ENCODE assay signal across 8 cellular contexts in the genomic region with DNA sequence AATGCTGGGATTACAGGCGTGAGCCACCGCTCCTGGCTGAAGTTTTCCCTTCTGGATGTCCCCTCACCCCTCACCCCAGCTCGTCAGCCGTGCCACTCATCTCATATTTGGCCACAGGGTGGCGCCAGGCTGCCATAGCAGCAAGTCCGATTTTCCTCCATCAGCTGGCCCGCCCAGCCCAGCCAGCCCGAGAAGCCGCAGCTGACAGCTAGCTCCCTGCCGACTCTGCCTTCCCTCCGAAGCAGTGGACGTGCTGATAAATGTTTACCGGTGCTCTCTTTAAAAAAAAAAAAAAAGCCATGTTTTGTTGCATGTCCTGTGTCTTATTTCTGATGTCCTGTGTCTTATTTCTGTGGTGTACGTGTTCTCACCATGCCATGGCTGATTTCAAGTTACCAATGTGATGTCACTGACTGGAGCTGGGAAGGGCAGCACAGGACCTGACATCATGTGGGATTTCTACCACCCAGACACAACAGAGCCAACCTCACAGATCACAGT. TPM values are rescaled to one million over a fixed set of nuclear protein-coding genes. Genes with fewer than 3 reads are reported as not detected.
A peak's percentile ranks its signal among the peaks of the same experiment; 100 is the strongest.
DNase-seq lines count a peak whose midpoint lies in the region; ATAC-seq and TF ChIP-seq lines count a peak whose summit lies in the region.

No MANE protein-coding gene starts in this region.

- H3K36me3 ChIP-seq in MG63, result peaks cover 42% of the 10 kb centered on the region
- peaks cover 11 to 17% of the 10 kb centered on the region in 2 experiments for H3K36me3 ChIP-seq in SK-N-SH (replicated peaks in 1 of 2; ENCODE audit: control insufficient read depth in 1 of 2, insufficient read depth in 2 of 2, low read length in 1 of 2)
- peaks cover 3 to 23% (median 7%) of the 10 kb centered on the region in 3 donors for H3K36me3 ChIP-seq in tibial artery

- intact Hi-C loops in activated naive CD4-positive, alpha-beta T cell treated with anti-CD3 and anti-CD28 coated beads for 36 hours (cut with micrococcal nuclease), result loop anchor here (1.0 kb wide), 3 partner anchors 102 to 113 kb away; partner anchors contain the start of gene HBEGF
- intact Hi-C loops in tibial artery (cut with DNase I; ENCODE audit: low total_unique reads), result loop anchor here (2.0 kb wide), 1 partner anchor 112 kb away; no protein-coding TSS in a partner anchor

- ATAC-seq in GM21515 (IDR thresholded peaks at IDR 0.05; ENCODE audit: unreplicated experiment), result peak; percentile 48

- H4K20me1 ChIP-seq in SK-N-SH (ENCODE audit: insufficient read depth), result no peaks in the 10 kb centered on the region

- no peak for TF ChIP-seq EP300 in SK-N-SH (IDR thresholded peaks at IDR 0.05; ENCODE audit: borderline replicate concordance in 1 of 2, low read depth in 1 of 2, low read length in 1 of 2)

- H3K9me3 ChIP-seq in MG63 (no peaks in the 10 kb centered on the region), SK-N-SH (no peaks in the 10 kb centered on the region), tibial artery (no peaks in the 10 kb centered on the region)

- H3K27me3 Mint-ChIP-seq in activated naive CD4-positive, alpha-beta T cell treated with anti-CD3 and anti-CD28 coated beads for 36 hours (ENCODE audit: low read depth), result no peaks in the 10 kb centered on the region

- POLR2A ChIA-PET in SK-N-SH (lab: Yijun Ruan, JAX), result interaction anchor here (0.5 to 1.9 kb wide), 5 partner anchors 97 to 404 kb away, joined by 3 to 11 read pairs (median 3); partner anchors contain the start of gene HBEGF

- no peaks in the 10 kb centered on the region for H3K27me3 ChIP-seq in MG63
- H3K27me3 ChIP-seq in SK-N-SH (ENCODE audit: insufficient read depth), result no peaks in the 10 kb centered on the region
- H3K27me3 ChIP-seq in tibial artery, result no peaks in the 10 kb centered on the region

- DNase-seq in CMK (ENCODE audit: low read depth) (peak; percentile 39), MG63 (peak; percentile 94), SK-N-SH (peak; percentile 83), globus pallidus (ENCODE audit: low spot score) (peak; percentile 95), pons (ENCODE audit: low spot score) (peak; percentile 93), tibial artery (peak; percentile 89 to 93)
- DNase-seq in activated naive CD4-positive, alpha-beta T cell treated with anti-CD3 and anti-CD28 coated beads for 36 hours, result peak; percentile 91

- TF ChIP-seq CTCF in SK-N-SH (IDR thresholded peaks at IDR 0.05) (peak; percentile 88), tibial artery (IDR thresholded peaks at IDR 0.05) (peak; percentile 87 to 93)

- 11% methylated on average over 14 of the region's 14 CpGs for WGBS in SK-N-SH (ENCODE audit: low lambda C conversion rate)

- H3K4me1 ChIP-seq in SK-N-SH (ENCODE audit: control insufficient read depth in 1 of 2, insufficient read depth in 2 of 2, low read depth in 1 of 2, low read length in 1 of 2) (peaks cover 44 to 53% of the 10 kb centered on the region in 2 experiments), tibial artery (peaks cover 0 to 49% (median 39%) of the 10 kb centered on the region in 4 donors)

- TF ChIP-seq RAD21 in SK-N-SH (IDR thresholded peaks at IDR 0.05; ENCODE audit: low read length), result peak; percentile 91

- peak overlapping the region; percentile 65 for H3K27ac Mint-ChIP-seq in activated naive CD4-positive, alpha-beta T cell treated with anti-CD3 and anti-CD28 coated beads for 36 hours

- H3F3A ChIP-seq in SK-N-SH (replicated peaks; ENCODE audit: insufficient read depth), result peaks cover 43% of the 10 kb centered on the region

- H3K4me1 Mint-ChIP-seq in activated naive CD4-positive, alpha-beta T cell treated with anti-CD3 and anti-CD28 coated beads for 36 hours (ENCODE audit: low read depth), result peaks cover 27% of the 10 kb centered on the region

- H3K9me2 ChIP-seq in SK-N-SH, result no peaks in the 10 kb centered on the region

- H3K4me3 ChIP-seq in MG63 (no peak overlapping the region), SK-N-SH (ENCODE audit: low read depth in 2 of 2, low read length in 1 of 2) (peak overlapping the region in 1 of 2 experiments; percentile 29; a peak in 1 of 4 replicates), tibial artery (no peak overlapping the region)

- H3K27ac ChIP-seq in SK-N-SH (ENCODE audit: low read depth in 2 of 2, low read length in 1 of 2), result peak overlapping the region in 1 of 2 experiments; percentile 94; a peak in 2 of 4 replicates
- no peak overlapping the region for H3K27ac ChIP-seq in tibial artery

- CTCF ChIA-PET in SK-N-SH (lab: Yijun Ruan, JAX), result interaction anchor here (0.6 to 10.2 kb wide), 51 partner anchors 9 to 478 kb away, joined by 3 to 418 read pairs (median 4); partner anchors contain the start of genes ANKHD1, CYSTM1, HBEGF and PFDN1
- CTCF ChIA-PET in activated naive CD4-positive, alpha-beta T cell treated with anti-CD3 and anti-CD28 coated beads for 36 hours (lab: Charles Lee), result interaction anchor here (0.7 to 15.8 kb wide), 34 partner anchors 8 to 403 kb away, joined by 3 to 634 read pairs (median 4); partner anchors contain the start of genes HBEGF, IK, NDUFA2 and PFDN1

- H3K36me3 Mint-ChIP-seq in activated naive CD4-positive, alpha-beta T cell treated with anti-CD3 and anti-CD28 coated beads for 36 hours (ENCODE audit: low read depth), result peaks cover 11% of the 10 kb centered on the region

- H3K4me3 Mint-ChIP-seq in activated naive CD4-positive, alpha-beta T cell treated with anti-CD3 and anti-CD28 coated beads for 36 hours, result no peak overlapping the region

- no peak overlapping the region; the same call in 1 of the 2 replicates for H3K9ac ChIP-seq in SK-N-SH

- peaks cover 28% of the 10 kb centered on the region; the same call in 1 of the 2 replicates for H3K79me2 ChIP-seq in SK-N-SH (ENCODE audit: insufficient read depth)

- no peaks in the 10 kb centered on the region for H3K9me3 Mint-ChIP-seq in activated naive CD4-positive, alpha-beta T cell treated with anti-CD3 and anti-CD28 coated beads for 36 hours

- H2AFZ ChIP-seq in SK-N-SH (ENCODE audit: low read depth), result no peak overlapping the region

- peak overlapping the region; percentile 68; the same call in 1 of the 2 replicates for H3K4me2 ChIP-seq in SK-N-SH

TF ChIP-seq in SK-N-SH, 30 proteins besides CTCF, POLR2A, EP300 and RAD21 (continues in another document):
- TF ChIP-seq, protein P1, sequence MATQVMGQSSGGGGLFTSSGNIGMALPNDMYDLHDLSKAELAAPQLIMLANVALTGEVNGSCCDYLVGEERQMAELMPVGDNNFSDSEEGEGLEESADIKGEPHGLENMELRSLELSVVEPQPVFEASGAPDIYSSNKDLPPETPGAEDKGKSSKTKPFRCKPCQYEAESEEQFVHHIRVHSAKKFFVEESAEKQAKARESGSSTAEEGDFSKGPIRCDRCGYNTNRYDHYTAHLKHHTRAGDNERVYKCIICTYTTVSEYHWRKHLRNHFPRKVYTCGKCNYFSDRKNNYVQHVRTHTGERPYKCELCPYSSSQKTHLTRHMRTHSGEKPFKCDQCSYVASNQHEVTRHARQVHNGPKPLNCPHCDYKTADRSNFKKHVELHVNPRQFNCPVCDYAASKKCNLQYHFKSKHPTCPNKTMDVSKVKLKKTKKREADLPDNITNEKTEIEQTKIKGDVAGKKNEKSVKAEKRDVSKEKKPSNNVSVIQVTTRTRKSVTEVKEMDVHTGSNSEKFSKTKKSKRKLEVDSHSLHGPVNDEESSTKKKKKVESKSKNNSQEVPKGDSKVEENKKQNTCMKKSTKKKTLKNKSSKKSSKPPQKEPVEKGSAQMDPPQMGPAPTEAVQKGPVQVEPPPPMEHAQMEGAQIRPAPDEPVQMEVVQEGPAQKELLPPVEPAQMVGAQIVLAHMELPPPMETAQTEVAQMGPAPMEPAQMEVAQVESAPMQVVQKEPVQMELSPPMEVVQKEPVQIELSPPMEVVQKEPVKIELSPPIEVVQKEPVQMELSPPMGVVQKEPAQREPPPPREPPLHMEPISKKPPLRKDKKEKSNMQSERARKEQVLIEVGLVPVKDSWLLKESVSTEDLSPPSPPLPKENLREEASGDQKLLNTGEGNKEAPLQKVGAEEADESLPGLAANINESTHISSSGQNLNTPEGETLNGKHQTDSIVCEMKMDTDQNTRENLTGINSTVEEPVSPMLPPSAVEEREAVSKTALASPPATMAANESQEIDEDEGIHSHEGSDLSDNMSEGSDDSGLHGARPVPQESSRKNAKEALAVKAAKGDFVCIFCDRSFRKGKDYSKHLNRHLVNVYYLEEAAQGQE (IDR thresholded peaks at IDR 0.05; ENCODE audit: low read depth, low read length), result no peak
- no peak for TF ChIP-seq POLR2AphosphoS5 (IDR thresholded peaks at IDR 0.05; ENCODE audit: low read depth, low read length)
- peak; percentile 96 for TF ChIP-seq SMC3 (IDR thresholded peaks at IDR 0.05; ENCODE audit: low read depth, low read length)
- TF ChIP-seq, protein P2, sequence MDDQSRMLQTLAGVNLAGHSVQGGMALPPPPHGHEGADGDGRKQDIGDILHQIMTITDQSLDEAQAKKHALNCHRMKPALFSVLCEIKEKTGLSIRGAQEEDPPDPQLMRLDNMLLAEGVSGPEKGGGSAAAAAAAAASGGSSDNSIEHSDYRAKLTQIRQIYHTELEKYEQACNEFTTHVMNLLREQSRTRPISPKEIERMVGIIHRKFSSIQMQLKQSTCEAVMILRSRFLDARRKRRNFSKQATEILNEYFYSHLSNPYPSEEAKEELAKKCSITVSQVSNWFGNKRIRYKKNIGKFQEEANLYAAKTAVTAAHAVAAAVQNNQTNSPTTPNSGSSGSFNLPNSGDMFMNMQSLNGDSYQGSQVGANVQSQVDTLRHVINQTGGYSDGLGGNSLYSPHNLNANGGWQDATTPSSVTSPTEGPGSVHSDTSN (IDR thresholded peaks at IDR 0.05), result peak; percentile 50; the same call in 1 of the 2 replicates
- TF ChIP-seq SIN3A (IDR thresholded peaks at IDR 0.05; ENCODE audit: borderline replicate concordance, low read depth, low read length), result peak; percentile 92; the same call in 1 of the 2 replicates
- TF ChIP-seq MAX (IDR thresholded peaks at IDR 0.05; ENCODE audit: low read depth), result 0 out of 2 replicates have a peak, but pooled peaks have one; percentile 39
- TF ChIP-seq TCF12 (IDR thresholded peaks at IDR 0.05), result peak; percentile 33; the same call in 1 of the 2 replicates
- TF ChIP-seq MXI1 (IDR thresholded peaks at IDR 0.05; ENCODE audit: low read depth, low read length), result peak; percentile 75; the same call in 1 of the 2 replicates

RNA-seq across cellular contexts. Expression of gene PFDN1, which starts 58.3 kb away (rescaled TPM):
- total RNA-seq in MG63 (2014; rRNA removed; shearing (Covaris generic); ENCODE audit: low replicate concordance), result 240 and 304 TPM in 2 replicates
- polyA plus RNA-seq in SK-N-SH (2012; rRNA removed), result 55.2 and 63.6 TPM in 2 replicates
- 78.2 and 78.4 TPM in 2 replicates for polyA plus RNA-seq in SK-N-SH (2012; cell fraction: cytosol; rRNA removed)
- polyA plus RNA-seq in SK-N-SH (2012; cell fraction: nucleus; rRNA removed), result 31.6 and 34.6 TPM in 2 replicates
- total RNA-seq in activated naive CD4-positive, alpha-beta T cell treated with anti-CD3 and anti-CD28 coated beads for 36 hours, result 10 to 100 TPM; 50.6 to 57.1 TPM

Comparison
In these comparisons a context has a peak if more than half of its experiments do, and no peak if none do; other contexts are left out.
1. DNase-seq: peak in every context shown above with its lines; median percentile 95 in globus pallidus; 94 in MG63; 93 in pons; 91 in activated naive CD4-positive, alpha-beta T cell treated with anti-CD3 and anti-CD28 coated beads for 36 hours; 91 in tibial artery; 83 in SK-N-SH; 39 in CMK.